8 cellular contexts compared by ENCODE assay signal in the genomic region with DNA sequence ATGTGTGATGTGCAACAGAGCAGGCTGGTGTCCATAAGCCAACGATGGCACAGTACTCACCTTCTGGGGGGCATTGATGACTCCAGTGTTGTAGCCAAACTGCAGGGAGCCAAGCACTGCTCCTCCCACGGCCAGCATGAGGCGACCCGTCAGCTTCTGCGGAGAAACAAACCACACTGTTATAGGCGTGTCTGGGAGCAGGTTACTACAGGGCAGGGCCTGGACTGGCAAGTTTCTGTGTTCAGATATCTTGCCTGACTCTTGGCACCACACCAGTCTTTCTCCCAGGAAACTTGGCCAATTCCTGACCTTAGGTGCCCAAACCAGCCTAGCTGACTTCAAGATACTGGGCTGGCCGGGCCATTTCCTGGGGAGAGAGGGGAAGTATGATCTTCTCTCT. TPM values are rescaled to one million over a fixed set of nuclear protein-coding genes. Genes with fewer than 3 reads are reported as not detected.
A peak's percentile ranks its signal among the peaks of the same experiment; 100 is the strongest.
DNase-seq lines count a peak whose midpoint lies in the region; ATAC-seq and TF ChIP-seq lines count a peak whose summit lies in the region.

No MANE protein-coding gene starts in this region.

- H2AFZ ChIP-seq in hepatocyte (no peak overlapping the region), MM.1S (ENCODE audit: low read length) (no peak overlapping the region)

- TF ChIP-seq CTCF in hepatocyte (IDR thresholded peaks at IDR 0.05; ENCODE audit: poor library complexity) (no peak), MM.1S (IDR thresholded peaks at IDR 0.05; ENCODE audit: low read length) (no peak)

- intact Hi-C loops in activated T-helper 1 cell treated with anti-CD3 and anti-CD28 coated beads, Interleukin-12 subunit alpha, Interleukin-12 subunit beta, Interleukin-2, Interleukin-4 antibody, amounts not matched to agents 30 ng/mL and 10 ng/mL and 1 ng/mL, durations not matched to agents 14 hours and 24 hours and 36 hours (cut with micrococcal nuclease) = loop anchor here (1.0 kb wide), 1 partner anchor 8 kb away; no protein-coding TSS in a partner anchor

- ATAC-seq in HG02840 (IDR thresholded peaks at IDR 0.05; ENCODE audit: low FRiP score, unreplicated experiment) = no peak

- peak overlapping the region; percentile 60 to 75 for H3K9ac ChIP-seq in stomach smooth muscle (ENCODE audit: low read length in 2 of 2)
- H3K9ac ChIP-seq in MM.1S (ENCODE audit: low read length) = no peak overlapping the region

- peaks cover 49% of the 10 kb centered on the region for H3K36me3 Mint-ChIP-seq in activated T-helper 1 cell treated with anti-CD3 and anti-CD28 coated beads, Interleukin-12 subunit alpha, Interleukin-12 subunit beta, Interleukin-2, Interleukin-4 antibody, amounts not matched to agents 30 ng/mL and 10 ng/mL and 1 ng/mL, durations not matched to agents 14 hours and 24 hours and 36 hours (ENCODE audit: low read depth)

- no peaks in the 10 kb centered on the region for H3F3A ChIP-seq in MM.1S (ENCODE audit: insufficient read depth, low read length)

- H3K9me3 Mint-ChIP-seq in activated T-helper 1 cell treated with anti-CD3 and anti-CD28 coated beads, Interleukin-12 subunit alpha, Interleukin-12 subunit beta, Interleukin-2, Interleukin-4 antibody, amounts not matched to agents 30 ng/mL and 10 ng/mL and 1 ng/mL, durations not matched to agents 14 hours and 24 hours and 36 hours = no peaks in the 10 kb centered on the region

- peaks cover 95% of the 10 kb centered on the region for H3K36me3 ChIP-seq in KOPT-K1 (ENCODE audit: insufficient read depth, low read length)
- H3K36me3 ChIP-seq in hepatocyte (replicated peaks; ENCODE audit: insufficient read depth, low read depth) = no peaks in the 10 kb centered on the region
- peaks cover 2 to 4% of the 10 kb centered on the region in 2 donors for H3K36me3 ChIP-seq in stomach smooth muscle (ENCODE audit: control insufficient read depth in 2 of 2, insufficient read depth in 2 of 2, low read length in 2 of 2)
- 0 out of 2 replicates have a peak, but pooled peaks cover 2% of the 10 kb centered on the region for H3K36me3 ChIP-seq in MM.1S (replicated peaks; ENCODE audit: insufficient read depth, low read length)

- H3K27ac ChIP-seq in KOPT-K1 (ENCODE audit: low read depth, low read length, poor library complexity, severe bottlenecking) (peak overlapping the region; percentile 14), hepatocyte (peak overlapping the region; percentile 23), stomach smooth muscle (ENCODE audit: low read length) (peak overlapping the region; percentile 87), MM.1S (ENCODE audit: low read length) (no peak overlapping the region)

- no peak overlapping the region for H3K4me2 ChIP-seq in hepatocyte
- H3K4me2 ChIP-seq in MM.1S (ENCODE audit: low read depth, low read length) = no peak overlapping the region

- H4K20me1 ChIP-seq in hepatocyte (ENCODE audit: insufficient read depth, poor library complexity, severe bottlenecking) = peaks cover 58% of the 10 kb centered on the region
- no peaks in the 10 kb centered on the region for H4K20me1 ChIP-seq in MM.1S (ENCODE audit: insufficient read depth, low read length)

- DNase-seq in activated T-helper 1 cell treated with anti-CD3 and anti-CD28 coated beads, Interleukin-12 subunit alpha, Interleukin-12 subunit beta, Interleukin-2, Interleukin-4 antibody, amounts not matched to agents 30 ng/mL and 10 ng/mL and 1 ng/mL, durations not matched to agents 14 hours and 24 hours and 36 hours (ENCODE audit: low spot score) = no peak
- no peak for DNase-seq in hepatocyte (ENCODE audit: low spot score)
- DNase-seq in NCI-H1417 (lab: John Stamatoyannopoulos, UW) = no peak
- no peak for DNase-seq in MM.1S
- no peak for DNase-seq in NCI-H146 treated with DMSO at 0.1 percent for 48 hours (lab: John Stamatoyannopoulos, UW; ENCODE audit: unreplicated experiment)

- H3K9me2 ChIP-seq in hepatocyte (replicated peaks; ENCODE audit: insufficient read depth) (no peaks in the 10 kb centered on the region), MM.1S (replicated peaks; ENCODE audit: insufficient read depth, low read length) (no peaks in the 10 kb centered on the region)

- no peaks in the 10 kb centered on the region for H3K27me3 Mint-ChIP-seq in activated T-helper 1 cell treated with anti-CD3 and anti-CD28 coated beads, Interleukin-12 subunit alpha, Interleukin-12 subunit beta, Interleukin-2, Interleukin-4 antibody, amounts not matched to agents 30 ng/mL and 10 ng/mL and 1 ng/mL, durations not matched to agents 14 hours and 24 hours and 36 hours (ENCODE audit: insufficient read depth)

- H3K27ac Mint-ChIP-seq in activated T-helper 1 cell treated with anti-CD3 and anti-CD28 coated beads, Interleukin-12 subunit alpha, Interleukin-12 subunit beta, Interleukin-2, Interleukin-4 antibody, amounts not matched to agents 30 ng/mL and 10 ng/mL and 1 ng/mL, durations not matched to agents 14 hours and 24 hours and 36 hours = peak overlapping the region; percentile 93

- peaks cover 97% of the 10 kb centered on the region for H3K4me1 Mint-ChIP-seq in activated T-helper 1 cell treated with anti-CD3 and anti-CD28 coated beads, Interleukin-12 subunit alpha, Interleukin-12 subunit beta, Interleukin-2, Interleukin-4 antibody, amounts not matched to agents 30 ng/mL and 10 ng/mL and 1 ng/mL, durations not matched to agents 14 hours and 24 hours and 36 hours (ENCODE audit: low read depth)

- H3K79me2 ChIP-seq in hepatocyte = peaks cover 84% of the 10 kb centered on the region
- peaks cover 88% of the 10 kb centered on the region for H3K79me2 ChIP-seq in MM.1S (ENCODE audit: low read length)

- 89% methylated on average over 7 of the region's 7 CpGs for WGBS in hepatocyte (ENCODE audit: low lambda C conversion rate, missing lambda C conversion rate)

- H3K4me3 ChIP-seq in hepatocyte (no peak overlapping the region), stomach smooth muscle (ENCODE audit: low read length in 2 of 2) (no peak overlapping the region), MM.1S (ENCODE audit: low read length) (no peak overlapping the region)

- H3K27me3 ChIP-seq in hepatocyte (no peaks in the 10 kb centered on the region), stomach smooth muscle (ENCODE audit: control insufficient read depth in 1 of 2, insufficient read depth in 2 of 2, low read length in 2 of 2) (no peaks in the 10 kb centered on the region), MM.1S (replicated peaks; ENCODE audit: insufficient read depth, low read length) (no peaks in the 10 kb centered on the region)

- H3K9me3 ChIP-seq in KOPT-K1 (ENCODE audit: insufficient read depth, low read length, poor library complexity, severe bottlenecking) (no peaks in the 10 kb centered on the region), hepatocyte (ENCODE audit: low read depth) (no peaks in the 10 kb centered on the region), stomach smooth muscle (ENCODE audit: control insufficient read depth in 2 of 2, low read length in 2 of 2) (no peaks in the 10 kb centered on the region), MM.1S (replicated peaks; ENCODE audit: insufficient read depth, low read length) (no peaks in the 10 kb centered on the region)

- H3K4me1 ChIP-seq in hepatocyte (ENCODE audit: insufficient read depth) = peaks cover 61% of the 10 kb centered on the region
- H3K4me1 ChIP-seq in stomach smooth muscle (ENCODE audit: control insufficient read depth, insufficient read depth, low read length) = peaks cover 82% of the 10 kb centered on the region
- 0 out of 2 replicates have a peak, but pooled peaks cover 5% of the 10 kb centered on the region for H3K4me1 ChIP-seq in MM.1S (ENCODE audit: low read length)

- peak overlapping the region; percentile 66 for H3K4me3 Mint-ChIP-seq in activated T-helper 1 cell treated with anti-CD3 and anti-CD28 coated beads, Interleukin-12 subunit alpha, Interleukin-12 subunit beta, Interleukin-2, Interleukin-4 antibody, amounts not matched to agents 30 ng/mL and 10 ng/mL and 1 ng/mL, durations not matched to agents 14 hours and 24 hours and 36 hours

RNA-seq across cellular contexts. Expression of gene SLC2A1, which starts 15.5 kb away (rescaled TPM):
- total RNA-seq in activated T-helper 1 cell treated with anti-CD3 and anti-CD28 coated beads, Interleukin-12 subunit alpha, Interleukin-12 subunit beta, Interleukin-2, Interleukin-4 antibody, amounts not matched to agents 30 ng/mL and 10 ng/mL and 1 ng/mL, durations not matched to agents 14 hours and 24 hours and 36 hours = 111 and 120 TPM in 2 replicates
- 271 and 301 TPM in 2 replicates for total RNA-seq in hepatocyte
- polyA plus RNA-seq in hepatocyte = 271 and 314 TPM in 2 replicates
